In genomic region chr22:44616882-44617655, GRCh38 we compare ENCODE assay signal across 2 cellular contexts.
TF ChIP-seq lines count a peak whose summit lies in the region.

No MANE protein-coding gene starts in this region.

TF ChIP-seq in HEK293, 187 proteins besides CTCF, POLR2A, EP300 and RAD21 (continued from another document):
- TF ChIP-seq ZFHX2 (tag by site-specific recombination; conservative IDR thresholded peaks at IDR 0.05), result peak; percentile 66
- TF ChIP-seq ZNF398 (tag by site-specific recombination; IDR thresholded peaks at IDR 0.05), result no peak
- TF ChIP-seq KLF1 (tag by site-specific recombination; IDR thresholded peaks at IDR 0.05), result peak; percentile 82
- TF ChIP-seq ZNF529 (tag by site-specific recombination; IDR thresholded peaks at IDR 0.05; ENCODE audit: insufficient replicate concordance), result no peak

TF ChIP-seq in H1, 55 proteins besides CTCF, POLR2A, EP300 and RAD21 (continued from another document):
- TF ChIP-seq HDAC2 (IDR thresholded peaks at IDR 0.05; ENCODE audit: borderline replicate concordance in 1 of 2, low read depth in 2 of 2, low read length in 2 of 2), result no peak
- TF ChIP-seq TBP (IDR thresholded peaks at IDR 0.05; ENCODE audit: low read depth, low read length), result no peak
- no peak for TF ChIP-seq KDM1A (IDR thresholded peaks at IDR 0.05; ENCODE audit: borderline replicate concordance, low read length)
